In the genomic region with DNA sequence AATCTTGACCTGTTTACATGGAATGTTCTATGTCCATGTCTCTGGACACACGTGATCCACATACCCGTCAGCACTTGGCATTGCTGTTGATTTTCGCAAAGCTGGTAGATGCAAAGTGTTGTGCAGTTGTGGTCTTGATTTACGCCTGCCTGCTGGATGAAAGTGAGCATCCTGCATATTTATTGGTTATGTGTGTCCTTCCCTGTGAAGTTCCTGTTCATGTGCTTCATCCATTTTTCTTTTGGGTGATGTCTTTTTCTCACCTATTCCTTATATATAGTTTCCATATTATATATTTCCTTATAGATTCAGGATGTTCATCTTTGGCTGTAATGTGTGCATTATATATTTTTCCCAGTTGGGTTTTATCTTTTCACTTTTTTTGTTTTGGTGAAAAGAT, we compare ENCODE assay signal across 1 cellular context.
TF ChIP-seq lines count a peak whose summit lies in the region.

No MANE protein-coding gene starts in this region.

TF ChIP-seq in K562, 482 proteins besides CTCF, POLR2A, EP300 and RAD21 (continued from another document):
- TF ChIP-seq, protein P1, sequence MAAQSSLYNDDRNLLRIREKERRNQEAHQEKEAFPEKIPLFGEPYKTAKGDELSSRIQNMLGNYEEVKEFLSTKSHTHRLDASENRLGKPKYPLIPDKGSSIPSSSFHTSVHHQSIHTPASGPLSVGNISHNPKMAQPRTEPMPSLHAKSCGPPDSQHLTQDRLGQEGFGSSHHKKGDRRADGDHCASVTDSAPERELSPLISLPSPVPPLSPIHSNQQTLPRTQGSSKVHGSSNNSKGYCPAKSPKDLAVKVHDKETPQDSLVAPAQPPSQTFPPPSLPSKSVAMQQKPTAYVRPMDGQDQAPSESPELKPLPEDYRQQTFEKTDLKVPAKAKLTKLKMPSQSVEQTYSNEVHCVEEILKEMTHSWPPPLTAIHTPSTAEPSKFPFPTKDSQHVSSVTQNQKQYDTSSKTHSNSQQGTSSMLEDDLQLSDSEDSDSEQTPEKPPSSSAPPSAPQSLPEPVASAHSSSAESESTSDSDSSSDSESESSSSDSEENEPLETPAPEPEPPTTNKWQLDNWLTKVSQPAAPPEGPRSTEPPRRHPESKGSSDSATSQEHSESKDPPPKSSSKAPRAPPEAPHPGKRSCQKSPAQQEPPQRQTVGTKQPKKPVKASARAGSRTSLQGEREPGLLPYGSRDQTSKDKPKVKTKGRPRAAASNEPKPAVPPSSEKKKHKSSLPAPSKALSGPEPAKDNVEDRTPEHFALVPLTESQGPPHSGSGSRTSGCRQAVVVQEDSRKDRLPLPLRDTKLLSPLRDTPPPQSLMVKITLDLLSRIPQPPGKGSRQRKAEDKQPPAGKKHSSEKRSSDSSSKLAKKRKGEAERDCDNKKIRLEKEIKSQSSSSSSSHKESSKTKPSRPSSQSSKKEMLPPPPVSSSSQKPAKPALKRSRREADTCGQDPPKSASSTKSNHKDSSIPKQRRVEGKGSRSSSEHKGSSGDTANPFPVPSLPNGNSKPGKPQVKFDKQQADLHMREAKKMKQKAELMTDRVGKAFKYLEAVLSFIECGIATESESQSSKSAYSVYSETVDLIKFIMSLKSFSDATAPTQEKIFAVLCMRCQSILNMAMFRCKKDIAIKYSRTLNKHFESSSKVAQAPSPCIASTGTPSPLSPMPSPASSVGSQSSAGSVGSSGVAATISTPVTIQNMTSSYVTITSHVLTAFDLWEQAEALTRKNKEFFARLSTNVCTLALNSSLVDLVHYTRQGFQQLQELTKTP (IDR thresholded peaks at IDR 0.05; ENCODE audit: low read depth in 1 of 2, partially characterized antibody in 2 of 2), result peak in 1 of 2 experiments; percentile 98
- TF ChIP-seq, protein P2, sequence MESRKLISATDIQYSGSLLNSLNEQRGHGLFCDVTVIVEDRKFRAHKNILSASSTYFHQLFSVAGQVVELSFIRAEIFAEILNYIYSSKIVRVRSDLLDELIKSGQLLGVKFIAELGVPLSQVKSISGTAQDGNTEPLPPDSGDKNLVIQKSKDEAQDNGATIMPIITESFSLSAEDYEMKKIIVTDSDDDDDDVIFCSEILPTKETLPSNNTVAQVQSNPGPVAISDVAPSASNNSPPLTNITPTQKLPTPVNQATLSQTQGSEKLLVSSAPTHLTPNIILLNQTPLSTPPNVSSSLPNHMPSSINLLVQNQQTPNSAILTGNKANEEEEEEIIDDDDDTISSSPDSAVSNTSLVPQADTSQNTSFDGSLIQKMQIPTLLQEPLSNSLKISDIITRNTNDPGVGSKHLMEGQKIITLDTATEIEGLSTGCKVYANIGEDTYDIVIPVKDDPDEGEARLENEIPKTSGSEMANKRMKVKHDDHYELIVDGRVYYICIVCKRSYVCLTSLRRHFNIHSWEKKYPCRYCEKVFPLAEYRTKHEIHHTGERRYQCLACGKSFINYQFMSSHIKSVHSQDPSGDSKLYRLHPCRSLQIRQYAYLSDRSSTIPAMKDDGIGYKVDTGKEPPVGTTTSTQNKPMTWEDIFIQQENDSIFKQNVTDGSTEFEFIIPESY (CRISPR knock-in tag; IDR thresholded peaks at IDR 0.05), result 0 out of 2 replicates have a peak, but pooled peaks have one; percentile 29
- 0 out of 4 replicates have a peak, but pooled peaks of 1 of the 2 experiments have one; percentile 15 for TF ChIP-seq TRIM24 (IDR thresholded peaks at IDR 0.05)
- TF ChIP-seq, protein P3, sequence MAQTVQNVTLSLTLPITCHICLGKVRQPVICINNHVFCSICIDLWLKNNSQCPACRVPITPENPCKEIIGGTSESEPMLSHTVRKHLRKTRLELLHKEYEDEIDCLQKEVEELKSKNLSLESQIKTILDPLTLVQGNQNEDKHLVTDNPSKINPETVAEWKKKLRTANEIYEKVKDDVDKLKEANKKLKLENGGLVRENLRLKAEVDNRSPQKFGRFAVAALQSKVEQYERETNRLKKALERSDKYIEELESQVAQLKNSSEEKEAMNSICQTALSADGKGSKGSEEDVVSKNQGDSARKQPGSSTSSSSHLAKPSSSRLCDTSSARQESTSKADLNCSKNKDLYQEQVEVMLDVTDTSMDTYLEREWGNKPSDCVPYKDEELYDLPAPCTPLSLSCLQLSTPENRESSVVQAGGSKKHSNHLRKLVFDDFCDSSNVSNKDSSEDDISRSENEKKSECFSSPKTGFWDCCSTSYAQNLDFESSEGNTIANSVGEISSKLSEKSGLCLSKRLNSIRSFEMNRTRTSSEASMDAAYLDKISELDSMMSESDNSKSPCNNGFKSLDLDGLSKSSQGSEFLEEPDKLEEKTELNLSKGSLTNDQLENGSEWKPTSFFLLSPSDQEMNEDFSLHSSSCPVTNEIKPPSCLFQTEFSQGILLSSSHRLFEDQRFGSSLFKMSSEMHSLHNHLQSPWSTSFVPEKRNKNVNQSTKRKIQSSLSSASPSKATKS (CRISPR knock-in tag; IDR thresholded peaks at IDR 0.05), result no peak
- no peak for TF ChIP-seq ZBTB1 (CRISPR knock-in tag; IDR thresholded peaks at IDR 0.05; ENCODE audit: borderline replicate concordance, low read depth)
